Comparison of ENCODE assay signal across 17 cellular contexts in genomic region chr9:82354260-82354659, GRCh38.
A peak's percentile ranks its signal among the peaks of the same experiment; 100 is the strongest.
DNase-seq lines count a peak whose midpoint lies in the region; ATAC-seq and TF ChIP-seq lines count a peak whose summit lies in the region.
"Had no signal": no experiment of that assay in that cellular context is flagged by ENCODE, and none has a peak within 500 bp of the region (broad histone marks: within the 10 kb centered on the region; RNA-seq: fewer than 3 reads in every experiment).

No MANE protein-coding gene starts in this region.

- ATAC-seq in foreskin keratinocyte (peak; percentile 99), natural killer cell (no peak), heart right ventricle (no peak)
- ATAC-seq in activated CD4-positive, CD25-positive, alpha-beta regulatory T cell treated with anti-CD3 and anti-CD28 coated beads, Interleukin-2, amount 50 U/mL, for 24 hours, result no peak
- ATAC-seq: A549, HepG2, T-cell had no signal

- H3K4me3 Mint-ChIP-seq in natural killer cell, result no peak overlapping the region
- H3K4me3 Mint-ChIP-seq: memory B cell, T-cell had no signal

- intact Hi-C loops in natural killer cell (cut with micrococcal nuclease) (no loop called here), heart right ventricle (cut with DNase I) (no loop called here)

- H3K4me1 ChIP-seq in foreskin keratinocyte (peaks cover 30% of the 10 kb centered on the region), heart right ventricle (no peaks in the 10 kb centered on the region)
- H3K4me1 ChIP-seq: A549, adrenal gland had no signal

- H3K27me3 ChIP-seq in foreskin keratinocyte, result no peaks in the 10 kb centered on the region
- H3K27me3 ChIP-seq in heart right ventricle, result no peaks in the 10 kb centered on the region
- H3K27me3 ChIP-seq: adrenal gland, neutrophil had no signal

- POLR2A ChIA-PET in AG04449 (lab: Yijun Ruan, JAX), result no interaction called here

- H3K4me3 ChIP-seq in AG04449 (ENCODE audit: low read depth, low read length) (no peak overlapping the region), heart right ventricle (no peak overlapping the region)
- H3K4me3 ChIP-seq: A549, adrenal gland, PC-9 had no signal

- 78 to 81% methylated on average over 2 of the region's 2 CpGs for WGBS in heart right ventricle, 2 donors

- no peaks in the 10 kb centered on the region for H3K4me1 Mint-ChIP-seq in natural killer cell
- H3K4me1 Mint-ChIP-seq: memory B cell, T-cell had no signal

- DNase-seq in AG04449 (ENCODE audit: low read depth, low spot score) (peak; percentile 80), HT1080 (ENCODE audit: low read depth) (peak; percentile 94), astrocyte of the hippocampus (ENCODE audit: low read depth, low spot score) (peak; percentile 77), foreskin keratinocyte (peak; percentile 94 to 97), natural killer cell (no peak), heart right ventricle (no peak)
- DNase-seq in activated CD4-positive, alpha-beta T cell treated with anti-CD3 and anti-CD28 coated beads, Interleukin-2, amount 50 U/mL, for 48 hours, result no peak
- DNase-seq: activated T-cell treated with anti-CD3 and anti-CD28 coated beads, Interleukin-2, amount 50 U/mL, for 1 hour; adrenal gland; NCI-H524; PC-9; T-cell had no signal

- CTCF ChIA-PET in AG04449 (lab: Yijun Ruan, JAX), result no interaction called here

- H3K27me3 Mint-ChIP-seq in natural killer cell (ENCODE audit: low read depth in 2 of 2), result no peaks in the 10 kb centered on the region
- H3K27me3 Mint-ChIP-seq: memory B cell, T-cell had no signal

- TF ChIP-seq CTCF in AG04449 (IDR thresholded peaks at IDR 0.05; ENCODE audit: insufficient read depth, low read length, missing control alignments) (no peak), foreskin keratinocyte (conservative IDR thresholded peaks at IDR 0.05) (no peak), natural killer cell (IDR thresholded peaks at IDR 0.05) (no peak), heart right ventricle (IDR thresholded peaks at IDR 0.05) (no peak)

- no peak overlapping the region for H3K27ac Mint-ChIP-seq in natural killer cell
- H3K27ac Mint-ChIP-seq: memory B cell, T-cell had no signal

- no peaks in the 10 kb centered on the region for H3K36me3 Mint-ChIP-seq in natural killer cell
- H3K36me3 Mint-ChIP-seq: memory B cell, T-cell had no signal

- H3K27ac ChIP-seq in foreskin keratinocyte, result peak overlapping the region; percentile 43
- no peak overlapping the region for H3K27ac ChIP-seq in heart right ventricle
- H3K27ac ChIP-seq: A549, adrenal gland, neutrophil, PC-9 had no signal

- H3K9me3 Mint-ChIP-seq in natural killer cell, result peaks cover 0 to 4% of the 10 kb centered on the region in 2 donors
- H3K9me3 Mint-ChIP-seq: memory B cell had no signal

- H3K36me3 ChIP-seq in heart right ventricle, result no peaks in the 10 kb centered on the region
- H3K36me3 ChIP-seq: adrenal gland, neutrophil had no signal

- H3K9me3 ChIP-seq in heart right ventricle, result peaks cover 0 to 6% (median 0%) of the 10 kb centered on the region in 11 donors
- H3K9me3 ChIP-seq: A549, adrenal gland, neutrophil had no signal

Comparison
In these comparisons a context has a peak if more than half of its experiments do, and no peak if none do; other contexts are left out.
1. DNase-seq: peak in AG04449 (single experiment), HT1080 (single experiment), astrocyte of the hippocampus (single experiment) and foreskin keratinocyte (2 of 2); none in activated CD4-positive, alpha-beta T cell treated with anti-CD3 and anti-CD28 coated beads, Interleukin-2, amount 50 U/mL, for 48 hours (0 of 2), natural killer cell (single experiment) and heart right ventricle (0 of 2).